ENCODE assay signal across 8 cellular contexts in the genomic region with DNA sequence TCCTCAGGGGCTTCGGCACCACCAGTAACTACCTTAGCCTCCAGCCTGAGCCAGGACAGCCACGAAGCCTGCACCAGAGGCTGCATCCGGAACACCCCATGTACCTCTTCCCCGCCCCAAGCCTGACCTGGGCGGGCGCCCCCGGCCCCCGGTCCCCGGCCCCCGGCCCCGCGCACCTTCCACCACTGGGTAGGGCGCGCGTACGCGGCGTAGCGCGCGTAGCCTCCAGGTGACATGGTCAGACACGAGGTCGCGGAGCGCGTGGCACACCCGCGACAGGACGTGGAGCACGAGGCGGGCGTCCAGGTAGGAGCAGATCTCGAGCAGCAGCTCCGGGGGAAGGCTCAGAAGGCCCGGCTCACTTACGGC. TPM values are rescaled to one million over a fixed set of nuclear protein-coding genes. Genes with fewer than 3 reads are reported as not detected.
DNase-seq lines count a peak whose midpoint lies in the region; ATAC-seq and TF ChIP-seq lines count a peak whose summit lies in the region.

No MANE protein-coding gene starts in this region.

- H3K9me3 ChIP-seq in HUES64 (ENCODE audit: insufficient read depth, low read depth, low read length) (no peaks in the 10 kb centered on the region), vagina (no peaks in the 10 kb centered on the region)

- H3K36me3 Mint-ChIP-seq in activated naive CD4-positive, alpha-beta T cell treated with anti-CD3 and anti-CD28 coated beads for 36 hours (ENCODE audit: low read depth), result peaks cover 10% of the 10 kb centered on the region
- peaks cover 58% of the 10 kb centered on the region for H3K36me3 Mint-ChIP-seq in MCF 10A (ENCODE audit: insufficient read depth, unreplicated experiment)
- no peaks in the 10 kb centered on the region for H3K36me3 Mint-ChIP-seq in memory B cell

- H3K4me1 ChIP-seq in HUES64 (ENCODE audit: insufficient read depth, low read length) (no peaks in the 10 kb centered on the region), vagina (peaks cover 26% of the 10 kb centered on the region)

- H3K36me3 ChIP-seq in HUES64 (ENCODE audit: insufficient read depth, low read length) (peaks cover 31% of the 10 kb centered on the region), vagina (peaks cover 0 to 9% of the 10 kb centered on the region in 2 donors)

- no TSS peak for BruUV-seq in MCF 10A (replicated peaks; lab: Mats Ljungman, UMichigan)

- no peak overlapping the region for H3K27ac Mint-ChIP-seq in activated naive CD4-positive, alpha-beta T cell treated with anti-CD3 and anti-CD28 coated beads for 36 hours
- peak overlapping the region; percentile 75 for H3K27ac Mint-ChIP-seq in MCF 10A (ENCODE audit: low read depth, unreplicated experiment)
- H3K27ac Mint-ChIP-seq in memory B cell, result peak overlapping the region; percentile 95

- H3K27me3 ChIP-seq in HUES64 (ENCODE audit: insufficient read depth, low read length) (no peaks in the 10 kb centered on the region), vagina (no peaks in the 10 kb centered on the region)

- CTCF ChIA-PET in activated naive CD4-positive, alpha-beta T cell treated with anti-CD3 and anti-CD28 coated beads for 36 hours (lab: Charles Lee), result interaction anchor here (1.1 to 1.7 kb wide), 2 partner anchors 19 to 20 kb away, joined by 3 to 4 read pairs; no protein-coding TSS in a partner anchor
- CTCF ChIA-PET in MCF 10A (lab: Yijun Ruan, JAX), result interaction anchor here (1.1 to 1.6 kb wide), 3 partner anchors 10 to 22 kb away, joined by 4 to 5 read pairs (median 4); no protein-coding TSS in a partner anchor

- WGBS in HUES64, result 6% methylated on average over 36 of the region's 36 CpGs

- peak overlapping the region; percentile 74 for H3K9ac ChIP-seq in HUES64 (ENCODE audit: low read depth, low read length)

- no peak for TF ChIP-seq CTCF in MCF 10A (IDR thresholded peaks at IDR 0.05; ENCODE audit: unreplicated experiment)
- no peak for TF ChIP-seq CTCF in vagina (IDR thresholded peaks at IDR 0.05)

- ATAC-seq in memory B cell (ENCODE audit: low read depth) (peak; percentile 7), HG03139 (IDR thresholded peaks at IDR 0.05; ENCODE audit: unreplicated experiment) (no peak)

- H3K27ac ChIP-seq in HUES64 (ENCODE audit: low read depth, low read length), result no peak overlapping the region
- H3K27ac ChIP-seq in vagina, result no peak overlapping the region

- peaks cover 11% of the 10 kb centered on the region for H3K4me1 Mint-ChIP-seq in activated naive CD4-positive, alpha-beta T cell treated with anti-CD3 and anti-CD28 coated beads for 36 hours (ENCODE audit: low read depth)
- peaks cover 5% of the 10 kb centered on the region for H3K4me1 Mint-ChIP-seq in MCF 10A (ENCODE audit: insufficient read depth, unreplicated experiment)
- H3K4me1 Mint-ChIP-seq in memory B cell, result peaks cover 3% of the 10 kb centered on the region

- no peaks in the 10 kb centered on the region for H3K27me3 Mint-ChIP-seq in activated naive CD4-positive, alpha-beta T cell treated with anti-CD3 and anti-CD28 coated beads for 36 hours (ENCODE audit: low read depth)
- H3K27me3 Mint-ChIP-seq in MCF 10A (ENCODE audit: insufficient read depth, unreplicated experiment), result no peaks in the 10 kb centered on the region
- no peaks in the 10 kb centered on the region for H3K27me3 Mint-ChIP-seq in memory B cell

- H3K4me3 ChIP-seq in HUES64 (ENCODE audit: low read length), result peak overlapping the region; percentile 82
- H3K4me3 ChIP-seq in vagina, result peak overlapping the region; percentile 66 to 78

- H3K4me3 Mint-ChIP-seq in activated naive CD4-positive, alpha-beta T cell treated with anti-CD3 and anti-CD28 coated beads for 36 hours, result peak overlapping the region; percentile 91
- peak overlapping the region; percentile 83 for H3K4me3 Mint-ChIP-seq in MCF 10A (ENCODE audit: unreplicated experiment)
- H3K4me3 Mint-ChIP-seq in memory B cell, result peak overlapping the region; percentile 91

- no peak for DNase-seq in activated naive CD4-positive, alpha-beta T cell treated with anti-CD3 and anti-CD28 coated beads for 36 hours
- DNase-seq in activated naive CD4-positive, alpha-beta T cell (lab: John Stamatoyannopoulos, UW), result no peak
- DNase-seq in MCF 10A (ENCODE audit: unreplicated experiment), result no peak
- no peak for DNase-seq in memory B cell (ENCODE audit: low spot score in 2 of 2)
- no peak for DNase-seq in vagina (ENCODE audit: extremely low spot score in 2 of 2)
- DNase-seq in SW480 (ENCODE audit: low spot score), result no peak

- POLR2A ChIA-PET in MCF 10A (lab: Yijun Ruan, JAX), result interaction anchor here (0.7 to 2.7 kb wide), 13 partner anchors 9 to 104 kb away, joined by 3 to 25 read pairs (median 6); partner anchors contain the start of genes DHPS, GET3 and TNPO2

- no peak for TF ChIP-seq POLR2A in vagina (IDR thresholded peaks at IDR 0.05)

- intact Hi-C loops in activated naive CD4-positive, alpha-beta T cell treated with anti-CD3 and anti-CD28 coated beads for 36 hours (cut with micrococcal nuclease), result loop anchor here (1.0 to 2.0 kb wide), 2 partner anchors 15 to 41 kb away; partner anchors contain the start of genes DHPS and GET3
- intact Hi-C loops in MCF 10A (cut with micrococcal nuclease), result loop anchor here (1.0 kb wide), 1 partner anchor 15 kb away; the partner anchor contains the start of gene DHPS
- intact Hi-C loops in vagina (cut with DNase I), result no loop called here

- no peaks in the 10 kb centered on the region for H3K9me3 Mint-ChIP-seq in activated naive CD4-positive, alpha-beta T cell treated with anti-CD3 and anti-CD28 coated beads for 36 hours
- H3K9me3 Mint-ChIP-seq in MCF 10A (ENCODE audit: unreplicated experiment), result no peaks in the 10 kb centered on the region
- H3K9me3 Mint-ChIP-seq in memory B cell, result no peaks in the 10 kb centered on the region

RNA-seq across cellular contexts. Expression of gene FBXW9, which starts 0.5 kb away (rescaled TPM):
- total RNA-seq in activated naive CD4-positive, alpha-beta T cell treated with anti-CD3 and anti-CD28 coated beads for 36 hours, result 1 to 10 TPM; 7.2 to 8.7 TPM
- polyA plus RNA-seq in HUES64 (2013, experiment 1 of 2), result 10.1 TPM
- 9.7 TPM for polyA plus RNA-seq in HUES64 (2013, experiment 2 of 2)
- 10.8 and 13.8 TPM in 2 replicates for total RNA-seq in MCF 10A (2022)
- total RNA-seq in vagina, result 5.6 TPM

RNA-seq across cellular contexts. Expression of gene GNG14, which starts 8.2 kb away (rescaled TPM):
- total RNA-seq in activated naive CD4-positive, alpha-beta T cell treated with anti-CD3 and anti-CD28 coated beads for 36 hours, result not detected
- polyA plus RNA-seq in HUES64 (2013, experiment 1 of 2), result not detected
- polyA plus RNA-seq in HUES64 (2013, experiment 2 of 2), result not detected
- total RNA-seq in MCF 10A (2022) (not detected in 2 replicates), vagina (not detected)

RNA-seq across cellular contexts. Expression of gene DHPS, which starts 14.3 kb away (rescaled TPM):
- total RNA-seq in activated naive CD4-positive, alpha-beta T cell treated with anti-CD3 and anti-CD28 coated beads for 36 hours, result 100 to 1,000 TPM; 131 to 149 TPM
- polyA plus RNA-seq in HUES64 (2013, experiment 1 of 2), result 57.4 TPM
- polyA plus RNA-seq in HUES64 (2013, experiment 2 of 2), result 65.9 TPM
- total RNA-seq in MCF 10A (2022), result 74.2 and 85.8 TPM in 2 replicates
- 119 TPM for total RNA-seq in vagina

RNA-seq across cellular contexts. Expression of gene TNPO2, which starts 27.8 kb away (rescaled TPM):
- 10 to 100 TPM; 80.7 to 81.1 TPM for total RNA-seq in activated naive CD4-positive, alpha-beta T cell treated with anti-CD3 and anti-CD28 coated beads for 36 hours
- polyA plus RNA-seq in HUES64 (2013, experiment 1 of 2), result 53.8 TPM
- polyA plus RNA-seq in HUES64 (2013, experiment 2 of 2), result 49.7 TPM
- total RNA-seq in MCF 10A (2022) (74.7 and 89.5 TPM in 2 replicates), vagina (85.7 TPM)

RNA-seq across cellular contexts. Expression of gene WDR83, which starts 29.4 kb away (rescaled TPM):
- 10 to 100 TPM; 14.9 to 16.2 TPM for total RNA-seq in activated naive CD4-positive, alpha-beta T cell treated with anti-CD3 and anti-CD28 coated beads for 36 hours
- polyA plus RNA-seq in HUES64 (2013, experiment 1 of 2), result 11.1 TPM
- polyA plus RNA-seq in HUES64 (2013, experiment 2 of 2), result 10.1 TPM
- 9.3 and 11.7 TPM in 2 replicates for total RNA-seq in MCF 10A (2022)
- 8.3 TPM for total RNA-seq in vagina
